Comparison of ENCODE assay signal across 11 cellular contexts in genomic region chr7:49805686-49806085, GRCh38. TPM values are rescaled to one million over a fixed set of nuclear protein-coding genes. Genes with fewer than 3 reads are reported as not detected.
"Had no signal": no experiment of that assay in that cellular context is flagged by ENCODE, and none has a peak within 500 bp of the region (broad histone marks: within the 10 kb centered on the region; RNA-seq: fewer than 3 reads in every experiment).

No MANE protein-coding gene starts in this region.

- H3K4me3 ChIP-seq: GM23248, HAP-1 had no signal

- H3K36me3 ChIP-seq: HAP-1 had no signal

- H3K27ac ChIP-seq: GM23248, HL-60, KMS-11 had no signal

- H3K9me3 ChIP-seq: HAP-1 had no signal

- ATAC-seq: HCT116, HepG2 had no signal

- H3K4me1 ChIP-seq: HAP-1 had no signal

- DNase-seq: GM23248, GOT3, H7, HFFc6, KBM-7 had no signal

RNA-seq across cellular contexts. Expression of gene VWC2, which starts 32.2 kb away (rescaled TPM):
- total RNA-seq: GM23248, HepG2, HFFc6, HT1080 had no signal
